Comparison of ENCODE assay signal across 14 cellular contexts in the genomic region with DNA sequence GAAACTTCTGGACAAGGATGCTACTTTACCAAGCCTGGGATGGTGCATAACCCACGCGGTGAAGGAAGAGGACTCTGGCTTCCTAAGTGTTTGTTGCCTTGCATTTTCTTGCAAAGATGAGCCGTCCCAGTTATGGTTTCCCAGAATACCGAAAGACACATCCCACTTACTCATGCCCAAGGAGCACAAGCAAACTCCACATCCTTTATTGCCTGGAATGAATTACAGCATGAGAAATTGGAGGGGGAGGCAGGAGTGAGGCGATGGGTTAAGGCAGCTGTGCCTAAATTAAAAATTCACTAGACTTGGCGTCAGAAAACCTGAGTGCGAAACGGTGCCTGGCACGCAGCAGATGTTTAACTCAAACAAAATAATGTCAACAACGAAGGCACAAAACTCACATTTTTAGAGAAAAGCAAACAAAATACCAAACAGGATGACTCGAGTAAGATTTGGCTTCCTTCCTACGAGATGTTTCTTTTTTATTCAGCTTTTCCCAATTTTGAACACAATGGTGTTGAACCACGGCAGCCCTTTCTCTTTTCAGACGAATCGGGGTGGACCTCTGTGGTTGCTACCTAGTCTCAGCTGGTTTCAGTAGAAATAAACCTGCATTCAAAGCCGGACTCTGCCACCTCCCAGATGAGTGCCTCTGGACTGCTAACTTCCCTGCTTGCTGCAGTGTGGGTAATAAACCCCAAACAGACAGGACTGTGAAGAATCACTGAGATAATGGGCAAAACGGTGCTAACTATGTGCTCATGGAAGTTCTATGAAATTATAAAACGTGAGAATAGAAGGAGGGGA.
A peak's percentile ranks its signal among the peaks of the same experiment; 100 is the strongest.
DNase-seq lines count a peak whose midpoint lies in the region; ATAC-seq and TF ChIP-seq lines count a peak whose summit lies in the region.
"Had no signal": no experiment of that assay in that cellular context is flagged by ENCODE, and none has a peak within 500 bp of the region (broad histone marks: within the 10 kb centered on the region; RNA-seq: fewer than 3 reads in every experiment).

No MANE protein-coding gene starts in this region.

- no peaks in the 10 kb centered on the region for H3K36me3 Mint-ChIP-seq in mesothelial cell of epicardium
- H3K36me3 Mint-ChIP-seq: stimulated activated memory B cell treated with anti-CD40 and anti-IgM and Interleukin-4, amounts not matched to agents 10 μg/mL and 1 μg/mL and 100 μg/mL, for 72 hours had no signal

- ATAC-seq in sciatic nerve = peak; percentile 46
- no peak for ATAC-seq in HG02884 (IDR thresholded peaks at IDR 0.05; ENCODE audit: unreplicated experiment)
- ATAC-seq: stimulated activated memory B cell treated with anti-CD40 and anti-IgM and Interleukin-4, amounts not matched to agents 10 μg/mL and 1 μg/mL and 100 μg/mL, for 72 hours had no signal

- H3K9me3 Mint-ChIP-seq in mesothelial cell of epicardium = peaks cover 7% of the 10 kb centered on the region

- intact Hi-C loops in sciatic nerve (cut with DNase I) (no loop called here), ovary (cut with DNase I) (no loop called here)

- 64% methylated on average over 18 of the region's 18 CpGs for WGBS in hepatocyte (ENCODE audit: low lambda C conversion rate, missing lambda C conversion rate)
- WGBS in ovary, 3 donors = 8 to 15% (median 11%) methylated on average over 18 of the region's 18 CpGs

- H3K4me1 ChIP-seq in SJCRH30 (peaks cover 24% of the 10 kb centered on the region), hepatocyte (ENCODE audit: insufficient read depth) (peaks cover 4% of the 10 kb centered on the region), ovary (ENCODE audit: insufficient read depth) (peaks cover 4% of the 10 kb centered on the region)

- TF ChIP-seq CTCF in hepatocyte (IDR thresholded peaks at IDR 0.05; ENCODE audit: poor library complexity) (no peak), ovary (IDR thresholded peaks at IDR 0.05) (no peak), mesothelial cell of epicardium (IDR thresholded peaks at IDR 0.05; ENCODE audit: unreplicated experiment) (no peak)

- no peak overlapping the region for H2AFZ ChIP-seq in hepatocyte

- no peaks in the 10 kb centered on the region for H3K27me3 ChIP-seq in SJCRH30
- H3K27me3 ChIP-seq in hepatocyte = no peaks in the 10 kb centered on the region
- no peaks in the 10 kb centered on the region for H3K27me3 ChIP-seq in ovary

- no peak for TF ChIP-seq POLR2A in ovary (IDR thresholded peaks at IDR 0.05)

- no peak overlapping the region for H3K4me3 Mint-ChIP-seq in mesothelial cell of epicardium
- H3K4me3 Mint-ChIP-seq: naive B cell; stimulated activated memory B cell treated with anti-CD40 and anti-IgM and Interleukin-4, amounts not matched to agents 10 μg/mL and 1 μg/mL and 100 μg/mL, for 72 hours had no signal

- H3K9me3 ChIP-seq in SJCRH30 (replicated peaks) (peaks cover 3% of the 10 kb centered on the region; the same call in 1 of the 2 replicates), hepatocyte (ENCODE audit: low read depth) (no peaks in the 10 kb centered on the region), ovary (no peaks in the 10 kb centered on the region)

- no peak overlapping the region for H3K27ac Mint-ChIP-seq in mesothelial cell of epicardium
- H3K27ac Mint-ChIP-seq: stimulated activated memory B cell treated with anti-CD40 and anti-IgM and Interleukin-4, amounts not matched to agents 10 μg/mL and 1 μg/mL and 100 μg/mL, for 72 hours had no signal

- peaks cover 50% of the 10 kb centered on the region for H3K27me3 Mint-ChIP-seq in mesothelial cell of epicardium (ENCODE audit: low read depth)

- H3K79me2 ChIP-seq in hepatocyte = no peaks in the 10 kb centered on the region

- H3K9me2 ChIP-seq in hepatocyte (replicated peaks; ENCODE audit: insufficient read depth) = no peaks in the 10 kb centered on the region

- DNase-seq in DMS53 (lab: John Stamatoyannopoulos, UW) = peak; percentile 87
- peak; percentile 30 to 55 for DNase-seq in SJCRH30
- no peak for DNase-seq in hepatocyte (ENCODE audit: low spot score)
- DNase-seq in sciatic nerve (ENCODE audit: low spot score) = no peak
- no peak for DNase-seq in ovary
- DNase-seq in germinal center (ENCODE audit: low spot score) = no peak
- no peak for DNase-seq in mesothelial cell of epicardium (ENCODE audit: low spot score in 2 of 2, unreplicated experiment in 2 of 2)
- DNase-seq: activated gamma-delta T cell, MV-4-11, naive B cell, NCI-H774 had no signal

- peak overlapping the region; percentile 42 for H3K4me2 ChIP-seq in hepatocyte

- no peak for TF ChIP-seq EP300 in ovary (IDR thresholded peaks at IDR 0.05)

- H3K4me1 Mint-ChIP-seq in mesothelial cell of epicardium = no peaks in the 10 kb centered on the region
- H3K4me1 Mint-ChIP-seq: stimulated activated memory B cell treated with anti-CD40 and anti-IgM and Interleukin-4, amounts not matched to agents 10 μg/mL and 1 μg/mL and 100 μg/mL, for 72 hours had no signal

- no peaks in the 10 kb centered on the region for H3K36me3 ChIP-seq in SJCRH30
- H3K36me3 ChIP-seq in hepatocyte (replicated peaks; ENCODE audit: insufficient read depth, low read depth) = no peaks in the 10 kb centered on the region
- H3K36me3 ChIP-seq in ovary = no peaks in the 10 kb centered on the region

- H4K20me1 ChIP-seq in hepatocyte (ENCODE audit: insufficient read depth, poor library complexity, severe bottlenecking) = no peaks in the 10 kb centered on the region

- H3K4me3 ChIP-seq in SJCRH30 (peak overlapping the region; percentile 36), hepatocyte (no peak overlapping the region), ovary (no peak overlapping the region)
- H3K4me3 ChIP-seq: SK-N-MC had no signal

- H3K27ac ChIP-seq in SJCRH30 (peak overlapping the region; percentile 19; the same call in 1 of the 2 replicates), hepatocyte (peak overlapping the region; percentile 16), ovary (no peak overlapping the region)
- H3K27ac ChIP-seq: SK-N-MC had no signal

Comparison
In these comparisons a context has a peak if more than half of its experiments do, and no peak if none do; other contexts are left out.
1. DNase-seq: peak in DMS53 (single experiment) and SJCRH30 (2 of 2); none in hepatocyte (single experiment), sciatic nerve (single experiment), ovary (0 of 5), germinal center (single experiment) and mesothelial cell of epicardium (0 of 2).
2. H3K27ac ChIP-seq: peak in SJCRH30 (single experiment) and hepatocyte (single experiment); none in ovary (0 of 2).